Comparison of ENCODE assay signal across 11 cellular contexts in genomic region chr4:165288226-165288625, GRCh38. TPM values are rescaled to one million over a fixed set of nuclear protein-coding genes. Genes with fewer than 3 reads are reported as not detected.
DNase-seq lines count a peak whose midpoint lies in the region; ATAC-seq and TF ChIP-seq lines count a peak whose summit lies in the region.
"Had no signal": no experiment of that assay in that cellular context is flagged by ENCODE, and none has a peak within 500 bp of the region (broad histone marks: within the 10 kb centered on the region; RNA-seq: fewer than 3 reads in every experiment).

No MANE protein-coding gene starts in this region.

- TF ChIP-seq CTCF in smooth muscle cell (IDR thresholded peaks at IDR 0.05; ENCODE audit: borderline replicate concordance, insufficient read depth, poor library complexity, severe bottlenecking) = no peak
- TF ChIP-seq CTCF in GM13977 (IDR thresholded peaks at IDR 0.05; ENCODE audit: extremely low read depth, insufficient read depth, missing control alignments) = no peak

- H3K4me1 ChIP-seq in smooth muscle cell (ENCODE audit: low read depth) = peaks cover 5% of the 10 kb centered on the region

- 72% methylated on average over 3 of the region's 3 CpGs for WGBS in smooth muscle cell (ENCODE audit: low lambda C conversion rate)

- no peaks in the 10 kb centered on the region for H3K9me3 ChIP-seq in smooth muscle cell (replicated peaks; ENCODE audit: low read depth)

- H3K4me3 ChIP-seq in smooth muscle cell = no peak overlapping the region

- peak overlapping the region; percentile 25 for H3K27ac ChIP-seq in smooth muscle cell (ENCODE audit: low read depth)

- peaks cover 9 to 16% of the 10 kb centered on the region in 2 donors for H3K36me3 Mint-ChIP-seq in activated T-cell treated with anti-CD3 and anti-CD28 coated beads, Interleukin-2, amount 50 U/mL, for 72 hours (ENCODE audit: insufficient read depth in 2 of 2)

- no peak overlapping the region for H3K9ac ChIP-seq in smooth muscle cell (ENCODE audit: low read depth)

- no peaks in the 10 kb centered on the region for H3K27me3 Mint-ChIP-seq in activated T-cell treated with anti-CD3 and anti-CD28 coated beads, Interleukin-2, amount 50 U/mL, for 72 hours (ENCODE audit: low read depth)

- H2AFZ ChIP-seq in smooth muscle cell (ENCODE audit: low read depth) = no peak overlapping the region

- peaks cover 4 to 5% of the 10 kb centered on the region in 2 donors for H3K9me3 Mint-ChIP-seq in activated T-cell treated with anti-CD3 and anti-CD28 coated beads, Interleukin-2, amount 50 U/mL, for 72 hours

- no peaks in the 10 kb centered on the region for H4K20me1 ChIP-seq in smooth muscle cell (ENCODE audit: low read depth)

- no peaks in the 10 kb centered on the region for H3K79me2 ChIP-seq in smooth muscle cell (ENCODE audit: low read depth)

- H3K27ac Mint-ChIP-seq in activated T-cell treated with anti-CD3 and anti-CD28 coated beads, Interleukin-2, amount 50 U/mL, for 72 hours = peak overlapping the region; percentile 51

- H3F3A ChIP-seq in smooth muscle cell (ENCODE audit: low read depth) = no peaks in the 10 kb centered on the region

- no peaks in the 10 kb centered on the region for H3K36me3 ChIP-seq in smooth muscle cell (ENCODE audit: low read depth)

- H3K27me3 ChIP-seq in smooth muscle cell (ENCODE audit: low read depth) = no peaks in the 10 kb centered on the region

- ATAC-seq in activated T-cell treated with anti-CD3 and anti-CD28 coated beads, Interleukin-2, amount 50 U/mL, for 72 hours (replicated peaks in 1 of 2) = no peak
- ATAC-seq in GM21786 (IDR thresholded peaks at IDR 0.05; ENCODE audit: unreplicated experiment) = peak; percentile 58
- peak; percentile 56 for ATAC-seq in HG03460 (IDR thresholded peaks at IDR 0.05; ENCODE audit: unreplicated experiment)

- H3K4me3 Mint-ChIP-seq in activated T-cell treated with anti-CD3 and anti-CD28 coated beads, Interleukin-2, amount 50 U/mL, for 72 hours = peak overlapping the region in 1 of 2 donors; percentile 55

- no peak for DNase-seq in activated T-cell treated with anti-CD3 and anti-CD28 coated beads, Interleukin-2, amount 50 U/mL, for 72 hours
- no peak for DNase-seq in activated T-cell treated with anti-CD3 and anti-CD28 coated beads, Interleukin-2, amount 50 U/mL, for 48 hours
- DNase-seq in smooth muscle cell (lab: John Stamatoyannopoulos, UW; ENCODE audit: unreplicated experiment) (no peak), NCI-H1092 (lab: John Stamatoyannopoulos, UW) (no peak), GM13977 (ENCODE audit: low spot score) (no peak), ACHN (no peak)
- DNase-seq: kidney; stimulated activated CD4-positive, alpha-beta T cell treated with anti-CD3 and anti-CD28 coated beads, Interleukin-15, amount 100 ng/mL, for 24 hours; stimulated activated naive CD4-positive, alpha-beta T cell had no signal

- peaks cover 46% of the 10 kb centered on the region for H3K4me1 Mint-ChIP-seq in activated T-cell treated with anti-CD3 and anti-CD28 coated beads, Interleukin-2, amount 50 U/mL, for 72 hours (ENCODE audit: low read depth)

- peak overlapping the region; percentile 58 for H3K4me2 ChIP-seq in smooth muscle cell

- in situ Hi-C loops in GM13977 (cut with MboI; ENCODE audit: low pct_unique_long_range_greater_than_20kb, low sequenced_read_pairs, unreplicated experiment) = no loop called here
- in situ Hi-C loops in ACHN (cut with HindIII; ENCODE audit: low pct_ligation_motif_present, low pct_unique_long_range_greater_than_20kb, low sequenced_read_pairs) = no loop called here

RNA-seq across cellular contexts. Expression of gene MSMO1, which starts 39.2 kb away (rescaled TPM):
- total RNA-seq in activated T-cell treated with anti-CD3 and anti-CD28 coated beads, Interleukin-2, amount 50 U/mL, for 72 hours = 10 to 100 TPM; 21.0 to 23.7 TPM
- 218 and 299 TPM in 2 replicates for total RNA-seq in smooth muscle cell
- polyA plus RNA-seq in smooth muscle cell = 133 and 214 TPM in 2 replicates

Comparison
In these comparisons a context has a peak if more than half of its experiments do, and no peak if none do; other contexts are left out.
1. ATAC-seq: peak in GM21786 (single experiment) and HG03460 (single experiment); none in activated T-cell treated with anti-CD3 and anti-CD28 coated beads, Interleukin-2, amount 50 U/mL, for 72 hours (0 of 2).